In the genomic region with DNA sequence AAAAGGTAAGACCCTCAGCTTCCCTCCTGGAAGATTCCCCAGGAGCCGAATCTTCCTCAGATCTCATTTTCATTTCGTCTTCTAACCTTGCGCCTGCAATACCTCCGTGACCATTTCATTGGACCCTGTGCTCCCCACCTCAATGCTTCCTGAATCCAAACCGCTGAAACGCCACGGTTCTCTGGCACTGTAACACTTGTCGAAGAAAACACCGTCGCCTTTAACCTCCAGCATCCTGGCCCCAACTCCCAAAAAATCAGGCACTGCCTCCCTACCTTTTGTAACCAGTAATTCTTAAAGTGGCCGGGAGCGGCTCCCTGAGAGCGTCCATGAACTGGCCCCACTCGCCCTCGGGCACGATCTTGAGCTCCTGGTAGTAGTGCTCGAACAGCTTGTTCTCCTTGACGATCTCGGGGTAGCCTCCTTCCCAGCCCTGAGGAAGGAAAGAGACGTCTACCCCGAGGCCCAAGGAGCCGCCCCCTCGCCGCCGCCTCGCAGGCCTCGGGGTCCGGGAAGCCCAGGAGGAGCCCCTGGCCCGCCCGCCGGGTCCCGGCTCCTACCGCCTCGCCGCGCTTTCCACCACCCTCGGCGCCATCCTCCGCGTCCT, we compare ENCODE assay signal across 8 cellular contexts. TPM values are rescaled to one million over a fixed set of nuclear protein-coding genes. Genes with fewer than 3 reads are reported as not detected.
DNase-seq lines count a peak whose midpoint lies in the region; ATAC-seq and TF ChIP-seq lines count a peak whose summit lies in the region.

No MANE protein-coding gene starts in this region.

- peak overlapping the region; percentile 99 for H3K4me3 Mint-ChIP-seq in activated CD4-positive, alpha-beta T cell treated with anti-CD3 and anti-CD28 coated beads for 36 hours

- H3K79me2 ChIP-seq in MM.1S (ENCODE audit: low read length), result peaks cover 79% of the 10 kb centered on the region

- H3K4me3 ChIP-seq in HFF-Myc (replicated peaks; ENCODE audit: low read depth, low read length) (peak overlapping the region; percentile 98), MM.1S (ENCODE audit: low read length) (peak overlapping the region; percentile 69), body of pancreas (peak overlapping the region; percentile 50 to 94)

- CTCF ChIA-PET in activated CD4-positive, alpha-beta T cell treated with anti-CD3 and anti-CD28 coated beads for 36 hours (lab: Charles Lee), result interaction anchor here (0.6 to 2.0 kb wide), 3 partner anchors 80 to 263 kb away, joined by 3 to 9 read pairs (median 4); no protein-coding TSS in a partner anchor

- peak overlapping the region; percentile 96 for H3K4me2 ChIP-seq in MM.1S (ENCODE audit: low read depth, low read length)

- peak; percentile 21 for ATAC-seq in activated CD4-positive, alpha-beta T cell treated with anti-CD3 and anti-CD28 coated beads for 36 hours
- peak; percentile 10 for ATAC-seq in body of pancreas

- H3K9me3 Mint-ChIP-seq in activated CD4-positive, alpha-beta T cell treated with anti-CD3 and anti-CD28 coated beads for 36 hours (ENCODE audit: low read depth), result no peaks in the 10 kb centered on the region

- peaks cover 17% of the 10 kb centered on the region; the same call in 1 of the 2 replicates for H3K36me3 ChIP-seq in MM.1S (replicated peaks; ENCODE audit: insufficient read depth, low read length)
- peaks cover 0 to 5% of the 10 kb centered on the region in 2 donors for H3K36me3 ChIP-seq in body of pancreas (replicated peaks in 1 of 2; ENCODE audit: insufficient read depth in 1 of 2, low read depth in 2 of 2)

- H3K27me3 ChIP-seq in MM.1S (replicated peaks; ENCODE audit: insufficient read depth, low read length) (no peaks in the 10 kb centered on the region), body of pancreas (no peaks in the 10 kb centered on the region)

- TF ChIP-seq CTCF in HFF-Myc (IDR thresholded peaks at IDR 0.05; ENCODE audit: low read depth, low read length, missing control alignments), result no peak
- no peak; the same call in 1 of the 2 replicates for TF ChIP-seq CTCF in MM.1S (IDR thresholded peaks at IDR 0.05; ENCODE audit: low read length)
- no peak for TF ChIP-seq CTCF in body of pancreas (IDR thresholded peaks at IDR 0.05)

- TF ChIP-seq POLR2A in body of pancreas (IDR thresholded peaks at IDR 0.05), result no peak

- H3K9me2 ChIP-seq in MM.1S (replicated peaks; ENCODE audit: insufficient read depth, low read length), result no peaks in the 10 kb centered on the region

- H3F3A ChIP-seq in MM.1S (ENCODE audit: insufficient read depth, low read length), result no peaks in the 10 kb centered on the region

- H3K36me3 Mint-ChIP-seq in activated CD4-positive, alpha-beta T cell treated with anti-CD3 and anti-CD28 coated beads for 36 hours (ENCODE audit: low read depth), result peaks cover 44% of the 10 kb centered on the region

- H3K4me1 Mint-ChIP-seq in activated CD4-positive, alpha-beta T cell treated with anti-CD3 and anti-CD28 coated beads for 36 hours, result peaks cover 32% of the 10 kb centered on the region

- H3K4me1 ChIP-seq in MM.1S (ENCODE audit: low read length), result peaks cover 10% of the 10 kb centered on the region
- H3K4me1 ChIP-seq in body of pancreas, result peaks cover 18% of the 10 kb centered on the region

- peak overlapping the region; percentile 82; the same call in 1 of the 2 replicates for H3K27ac ChIP-seq in MM.1S (ENCODE audit: low read length)
- peak overlapping the region; percentile 76 to 98 (median 90) for H3K27ac ChIP-seq in body of pancreas
- peak overlapping the region; percentile 95 for H3K27ac ChIP-seq in substantia nigra (ENCODE audit: low read depth, low read length, poor library complexity, severe bottlenecking)

- no peak for DNase-seq in activated CD4-positive, alpha-beta T cell treated with anti-CD3 and anti-CD28 coated beads for 36 hours
- no peak for DNase-seq in activated CD4-positive, alpha-beta T cell treated with anti-CD3 and anti-CD28 coated beads for 4 hours
- DNase-seq in HFF-Myc (ENCODE audit: extremely low read depth, low read depth), result no peak
- no peak for DNase-seq in MM.1S
- peak in 3 of 4 donors; percentile 14 to 29 (median 23) for DNase-seq in body of pancreas
- DNase-seq in kidney tubule cell (ENCODE audit: low spot score), result peak; percentile 42
- peak in 10 of 49 donors; percentile 24 to 61 (median 40) for DNase-seq in substantia nigra (lab: John Stamatoyannopoulos, UW)
- DNase-seq in CD1c-positive myeloid dendritic cell (ENCODE audit: extremely low spot score), result no peak

- H4K20me1 ChIP-seq in MM.1S (ENCODE audit: insufficient read depth, low read length), result peaks cover 7% of the 10 kb centered on the region; the same call in 1 of the 2 replicates

- POLR2A ChIA-PET in activated CD4-positive, alpha-beta T cell treated with anti-CD3 and anti-CD28 coated beads for 36 hours (lab: Charles Lee), result interaction anchor here (0.5 to 1.1 kb wide), 3 partner anchors 10 to 254 kb away, joined by 5 to 7 read pairs (median 6); a partner anchor contains a TSS

- intact Hi-C loops in activated CD4-positive, alpha-beta T cell treated with anti-CD3 and anti-CD28 coated beads for 36 hours (cut with DNase I, micrococcal nuclease), result loop anchor here (2.0 to 5.0 kb wide), 5 partner anchors 104 to 1236 kb away; a partner anchor contains a TSS
- intact Hi-C loops in body of pancreas (cut with DNase I), result no loop called here

- H3K27me3 Mint-ChIP-seq in activated CD4-positive, alpha-beta T cell treated with anti-CD3 and anti-CD28 coated beads for 36 hours, result no peaks in the 10 kb centered on the region

- H3K9me3 ChIP-seq in MM.1S (replicated peaks; ENCODE audit: insufficient read depth, low read length), result no peaks in the 10 kb centered on the region
- no peaks in the 10 kb centered on the region for H3K9me3 ChIP-seq in body of pancreas

- peak overlapping the region; percentile 98 for H3K27ac Mint-ChIP-seq in activated CD4-positive, alpha-beta T cell treated with anti-CD3 and anti-CD28 coated beads for 36 hours

- peak overlapping the region; percentile 96 for H3K9ac ChIP-seq in MM.1S (ENCODE audit: low read length)

- peak overlapping the region; percentile 93 for H2AFZ ChIP-seq in MM.1S (ENCODE audit: low read length)

- 0% methylated on average over 20 to 40 of the region's 40 CpGs for WGBS in body of pancreas, 2 donors

RNA-seq across cellular contexts. Expression of a gene that starts 0.4 kb away (rescaled TPM):
- 10 to 100 TPM; 91.1 to 97.1 TPM for total RNA-seq in activated CD4-positive, alpha-beta T cell treated with anti-CD3 and anti-CD28 coated beads for 36 hours
- total RNA-seq in body of pancreas, result 10 to 100 TPM; 35.0 to 45.8 TPM

RNA-seq across cellular contexts. Expression of a gene that starts 0.8 kb away (rescaled TPM):
- total RNA-seq in activated CD4-positive, alpha-beta T cell treated with anti-CD3 and anti-CD28 coated beads for 36 hours, result 10 to 100 TPM in 1 of 2 experiments, 1 to 10 TPM in 1; 7.6 to 11.1 TPM
- 1 to 10 TPM; 1.6 to 4.2 TPM for total RNA-seq in body of pancreas

Comparison
In these comparisons a context has a peak if more than half of its experiments do, and no peak if none do; other contexts are left out.
1. DNase-seq: peak in body of pancreas (3 of 4) and kidney tubule cell (single experiment); none in activated CD4-positive, alpha-beta T cell treated with anti-CD3 and anti-CD28 coated beads for 36 hours (single experiment), activated CD4-positive, alpha-beta T cell treated with anti-CD3 and anti-CD28 coated beads for 4 hours (0 of 2), HFF-Myc (single experiment), MM.1S (single experiment) and CD1c-positive myeloid dendritic cell (single experiment).
2. Peak in every context shown above with its lines, with median percentiles within 50 percentile points of each other: H3K4me3 ChIP-seq and H3K27ac ChIP-seq.